In the genomic region with DNA sequence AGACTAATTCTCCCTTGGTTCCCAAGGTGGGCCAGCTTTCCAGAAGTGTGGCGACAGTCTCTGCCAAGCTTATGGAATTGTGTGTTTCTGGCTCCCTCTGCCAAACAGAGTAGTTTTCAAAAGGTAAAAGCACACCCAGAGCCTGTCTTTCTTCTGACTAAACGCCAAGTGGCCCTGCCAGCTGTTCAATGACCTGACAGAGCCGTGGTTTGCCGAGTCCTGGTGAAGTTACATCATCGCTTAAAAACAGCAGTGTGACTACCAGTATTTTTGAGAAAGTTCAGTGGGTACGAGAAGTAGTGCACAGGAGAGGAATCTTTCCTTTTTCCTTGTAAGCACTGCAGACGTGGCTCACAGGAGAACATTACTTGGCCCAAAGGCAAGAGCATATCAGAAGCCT, we compare ENCODE assay signal across 8 cellular contexts. TPM values are rescaled to one million over a fixed set of nuclear protein-coding genes. Genes with fewer than 3 reads are reported as not detected.
DNase-seq lines count a peak whose midpoint lies in the region; ATAC-seq and TF ChIP-seq lines count a peak whose summit lies in the region.

No MANE protein-coding gene starts in this region.

- H4K20me1 ChIP-seq in osteoblast (ENCODE audit: insufficient read depth, low read length) = no peaks in the 10 kb centered on the region

- H2AFZ ChIP-seq in osteoblast (ENCODE audit: low read length) = no peak overlapping the region

- H3K4me1 ChIP-seq in esophagus squamous epithelium (peaks cover 43 to 90% (median 60%) of the 10 kb centered on the region in 3 donors), osteoblast (ENCODE audit: insufficient read depth, low read length) (peaks cover 40% of the 10 kb centered on the region)

- WGBS in esophagus squamous epithelium, 2 donors = 19 to 32% methylated on average over 6 of the region's 7 CpGs

- no peaks in the 10 kb centered on the region for H3K9me3 ChIP-seq in esophagus squamous epithelium
- H3K9me3 ChIP-seq in osteoblast (ENCODE audit: low read depth, low read length) = no peaks in the 10 kb centered on the region

- peaks cover 0 to 4% (median 0%) of the 10 kb centered on the region in 3 donors for H3K36me3 ChIP-seq in esophagus squamous epithelium
- H3K36me3 ChIP-seq in osteoblast (ENCODE audit: insufficient read depth, low read length) = no peaks in the 10 kb centered on the region

- peak in 1 of 6 experiments; percentile 17 for TF ChIP-seq CTCF in esophagus squamous epithelium (IDR thresholded peaks at IDR 0.05)
- TF ChIP-seq CTCF in osteoblast (IDR thresholded peaks at IDR 0.05; ENCODE audit: extremely low read depth, low read depth, low read length) = no peak

- H3K4me3 ChIP-seq in esophagus squamous epithelium (peak overlapping the region; percentile 80 to 97 (median 86)), osteoblast (ENCODE audit: insufficient read depth, low read length) (peak overlapping the region; percentile 88)

- H3K27ac ChIP-seq in esophagus squamous epithelium (peak overlapping the region; percentile 94 to 99 (median 98)), osteoblast (ENCODE audit: low read depth, low read length) (peak overlapping the region; percentile 99)

- TF ChIP-seq POLR2A in esophagus squamous epithelium (IDR thresholded peaks at IDR 0.05) = no peak

- no peaks in the 10 kb centered on the region for H3K27me3 ChIP-seq in esophagus squamous epithelium
- H3K27me3 ChIP-seq in osteoblast (ENCODE audit: insufficient read depth, low read length) = no peaks in the 10 kb centered on the region

- H3K4me2 ChIP-seq in osteoblast (ENCODE audit: insufficient read depth, low read length) = peak overlapping the region; percentile 87

- DNase-seq in NCI-H524 (lab: John Stamatoyannopoulos, UW) = peak; percentile 8 to 53
- DNase-seq in NCI-H524 treated with DMSO at 0.1 percent for 48 hours (lab: John Stamatoyannopoulos, UW) = no peak
- DNase-seq in RPMI7951 (ENCODE audit: low read depth) = peak; percentile 72
- no peak for DNase-seq in esophagus squamous epithelium (lab: John Stamatoyannopoulos, UW)
- peak; percentile 95 for DNase-seq in osteoblast (ENCODE audit: insufficient read length, low spot score, missing footprints)
- DNase-seq in GM19240 (ENCODE audit: insufficient read length, low spot score) = no peak

- peaks cover 22% of the 10 kb centered on the region for H3K79me2 ChIP-seq in osteoblast (ENCODE audit: insufficient read depth, low read length)

- intact Hi-C loops in esophagus squamous epithelium (cut with DNase I) = no loop called here

- ATAC-seq in GM18502 (IDR thresholded peaks at IDR 0.05; ENCODE audit: poor library complexity, unreplicated experiment) (no peak), GM19035 (IDR thresholded peaks at IDR 0.05; ENCODE audit: unreplicated experiment) (no peak)

RNA-seq across cellular contexts. Expression of gene PER2, which starts 1.9 kb away (rescaled TPM):
- total RNA-seq in RPMI7951 (2014; rRNA removed; shearing (Covaris generic)) = 4.0 and 4.2 TPM in 2 replicates
- total RNA-seq in esophagus squamous epithelium (10 to 100 TPM in 2 of 4 donors, 1 to 10 TPM in 2; 6.2 to 28.0 (median 12.0) TPM), osteoblast (7.4 and 9.4 TPM in 2 replicates)

RNA-seq across cellular contexts. Expression of gene TRAF3IP1, which starts 33.8 kb away (rescaled TPM):
- 5.6 and 7.1 TPM in 2 replicates for total RNA-seq in RPMI7951 (2014; rRNA removed; shearing (Covaris generic))
- 10 to 100 TPM in 1 of 4 donors, 1 to 10 TPM in 3; 5.4 to 13.5 (median 9.8) TPM for total RNA-seq in esophagus squamous epithelium
- total RNA-seq in osteoblast = 7.6 and 8.5 TPM in 2 replicates

RNA-seq across cellular contexts. Expression of gene HES6, which starts 46.7 kb away (rescaled TPM):
- 8.3 and 22.7 TPM in 2 replicates for total RNA-seq in RPMI7951 (2014; rRNA removed; shearing (Covaris generic))
- 1 to 10 TPM; 3.1 to 5.1 (median 4.2) TPM for total RNA-seq in esophagus squamous epithelium
- 1.8 and 4.0 TPM in 2 replicates for total RNA-seq in osteoblast

Comparison
In these comparisons a context has a peak if more than half of its experiments do, and no peak if none do; other contexts are left out.
1. DNase-seq: peak in NCI-H524 (2 of 2), RPMI7951 (single experiment) and osteoblast (single experiment); none in NCI-H524 treated with DMSO at 0.1 percent for 48 hours (single experiment), esophagus squamous epithelium (single experiment) and GM19240 (single experiment).